8 cellular contexts compared by ENCODE assay signal in the genomic region with DNA sequence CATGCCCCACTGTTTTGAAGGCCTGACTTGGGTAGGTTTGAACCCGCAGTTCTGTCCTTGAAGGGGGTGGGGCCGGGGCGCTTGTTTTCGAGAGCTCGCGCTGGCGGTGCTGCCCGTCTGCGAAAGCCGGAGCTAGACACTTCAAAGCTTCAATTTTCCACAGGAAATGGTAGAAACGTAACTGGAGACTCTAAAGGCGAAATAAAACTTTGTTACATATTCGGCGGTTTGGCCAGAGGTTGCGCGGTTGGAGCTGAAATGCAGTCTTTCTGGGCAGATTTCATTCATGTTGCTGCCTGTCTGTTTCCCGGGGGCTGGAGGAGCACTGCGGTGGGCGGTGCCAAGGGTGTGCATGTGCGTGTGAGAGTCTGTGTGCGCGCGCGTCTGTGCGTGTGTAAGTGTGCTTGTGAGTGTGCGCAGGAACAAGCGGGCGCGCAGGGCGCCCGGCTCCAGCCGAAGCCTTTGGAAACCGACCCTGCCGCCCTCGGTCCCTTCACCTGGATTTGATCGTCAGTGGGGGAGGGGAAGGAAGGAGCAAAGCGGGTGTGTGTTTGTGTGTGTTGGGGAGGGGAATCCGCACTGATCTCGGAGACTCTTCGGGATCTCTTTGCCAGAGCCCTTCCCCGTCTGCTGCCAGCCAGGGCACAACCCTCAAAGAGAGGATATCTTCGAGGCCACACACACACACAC.
DNase-seq lines count a peak whose midpoint lies in the region; ATAC-seq, FAIRE-seq and TF ChIP-seq lines count a peak whose summit lies in the region.

No MANE protein-coding gene starts in this region.

- no peak for DNase-seq in HepG2 (ENCODE audit: low spot score)
- DNase-seq in right lobe of liver = no peak
- DNase-seq in activated CD8-positive, alpha-beta memory T cell treated with anti-CD3 and anti-CD28 coated beads for 1 hour (ENCODE audit: extremely low read depth in 1 of 2, low read depth in 1 of 2) = peak; percentile 47 to 70
- no peak for DNase-seq in endothelial cell of umbilical vein (ENCODE audit: low read depth, low spot score)
- DNase-seq in neural crest cell (ENCODE audit: low read depth, low spot score) = peak; percentile 8
- DNase-seq in thyroid gland = peak; percentile 71 to 75

- TF ChIP-seq RAD21 in HepG2 (CRISPR knock-in tag; IDR thresholded peaks at IDR 0.05) = no peak

- dilution Hi-C loops in endothelial cell of umbilical vein (cut with MboI; ENCODE audit: extremely low pct_ligation_motif_present, low sequenced_read_pairs) = no loop called here

- peaks cover 90% of the 10 kb centered on the region for H3K27me3 Mint-ChIP-seq in neural crest cell (ENCODE audit: low read depth)

- TF ChIP-seq POLR2A in HepG2 (IDR thresholded peaks at IDR 0.05; ENCODE audit: insufficient read depth in 1 of 2, low read depth in 2 of 2, low read length in 2 of 2) (no peak), right lobe of liver (IDR thresholded peaks at IDR 0.05) (no peak), endothelial cell of umbilical vein (IDR thresholded peaks at IDR 0.05; ENCODE audit: low read depth, low read length) (no peak), thyroid gland (IDR thresholded peaks at IDR 0.05) (peak in 1 of 2 donors; percentile 65)

- H3K27me3 ChIP-seq in HepG2 (ENCODE audit: control insufficient read depth in 1 of 2, insufficient read depth in 2 of 2, low read length in 2 of 2) (no peaks in the 10 kb centered on the region; a peak in 1 of 5 replicates), right lobe of liver (no peaks in the 10 kb centered on the region), endothelial cell of umbilical vein (ENCODE audit: control insufficient read depth in 2 of 2, insufficient read depth in 2 of 2, low read length in 2 of 2) (peaks cover 42 to 59% of the 10 kb centered on the region in 2 experiments), thyroid gland (no peaks in the 10 kb centered on the region)

- in situ Hi-C loops in HepG2 (cut with HindIII; ENCODE audit: extremely low pct_ligation_motif_present, low pct_unique_long_range_greater_than_20kb) = no loop called here

- H3K4me3 Mint-ChIP-seq in neural crest cell = peak overlapping the region; percentile 93

- H3K9ac ChIP-seq in HepG2 (ENCODE audit: insufficient read depth, low read depth, low read length) (peak overlapping the region; percentile 57; the same call in 1 of the 2 replicates), endothelial cell of umbilical vein (replicated peaks; ENCODE audit: extremely low read depth, insufficient read depth, low read length) (no peak overlapping the region)

- POLR2A ChIA-PET in HepG2 (lab: Yijun Ruan, JAX) = interaction anchor here (1.1 to 2.4 kb wide), 2 partner anchors 28 to 35 kb away, joined by 4 to 9 read pairs; no protein-coding TSS in a partner anchor
- POLR2A ChIA-PET in endothelial cell of umbilical vein (lab: Charles Lee) = no interaction called here

- H3K9me1 ChIP-seq in endothelial cell of umbilical vein (replicated peaks; ENCODE audit: control insufficient read depth, extremely low read depth, insufficient read depth, low read length) = no peaks in the 10 kb centered on the region

- no peaks in the 10 kb centered on the region for H3K9me3 ChIP-seq in HepG2 (ENCODE audit: low read length)
- H3K9me3 ChIP-seq in right lobe of liver = no peaks in the 10 kb centered on the region
- H3K9me3 ChIP-seq in endothelial cell of umbilical vein (replicated peaks; ENCODE audit: control insufficient read depth, insufficient read depth, low read length) = no peaks in the 10 kb centered on the region
- H3K9me3 ChIP-seq in thyroid gland = no peaks in the 10 kb centered on the region

- no TSS peak for BruUV-seq in HepG2 (replicated peaks; lab: Mats Ljungman, UMichigan)
- BruUV-seq in endothelial cell of umbilical vein (replicated peaks; lab: Mats Ljungman, UMichigan) = no TSS peak

- TF ChIP-seq EP300 in HepG2 (IDR thresholded peaks at IDR 0.05; ENCODE audit: low read depth in 2 of 2, low read length in 2 of 2) (no peak), HepG2 (CRISPR knock-in tag; IDR thresholded peaks at IDR 0.05; ENCODE audit: borderline replicate concordance) (no peak)

- no peaks in the 10 kb centered on the region for H3K9me3 Mint-ChIP-seq in neural crest cell

- H3K4me3 ChIP-seq in HepG2 (replicated peaks in 1 of 3; ENCODE audit: insufficient read depth in 1 of 3, low read depth in 2 of 3, low read length in 3 of 3) (peak overlapping the region; percentile 76 to 89 (median 82)), right lobe of liver (no peak overlapping the region), endothelial cell of umbilical vein (replicated peaks in 1 of 3; ENCODE audit: insufficient read depth in 1 of 3, low read depth in 1 of 3, low read length in 3 of 3) (no peak overlapping the region), thyroid gland (replicated peaks in 1 of 3) (peak overlapping the region; percentile 44 to 76 (median 51))

- peaks cover 18% of the 10 kb centered on the region; the same call in 1 of the 2 replicates for H3K4me1 ChIP-seq in HepG2 (ENCODE audit: insufficient read depth, low read length)
- H3K4me1 ChIP-seq in right lobe of liver = peaks cover 0 to 27% (median 6%) of the 10 kb centered on the region in 4 donors
- H3K4me1 ChIP-seq in endothelial cell of umbilical vein (ENCODE audit: control insufficient read depth, extremely low read depth, insufficient read depth, low read length) = peaks cover 20% of the 10 kb centered on the region
- peaks cover 8 to 18% of the 10 kb centered on the region in 2 donors for H3K4me1 ChIP-seq in thyroid gland

- H3K4me2 ChIP-seq in HepG2 (ENCODE audit: low read depth, low read length) (peak overlapping the region; percentile 94), endothelial cell of umbilical vein (ENCODE audit: insufficient read depth, low read length) (no peak overlapping the region)

- H3K4me1 Mint-ChIP-seq in neural crest cell = peaks cover 23% of the 10 kb centered on the region

- H3K27ac ChIP-seq in HepG2 (ENCODE audit: extremely low read length, insufficient read depth, low read length) (no peak overlapping the region), right lobe of liver (no peak overlapping the region), endothelial cell of umbilical vein (ENCODE audit: insufficient read depth, low read depth, low read length) (no peak overlapping the region), thyroid gland (peak overlapping the region; percentile 16 to 81 (median 66))

- ATAC-seq in HepG2 (no peak), right lobe of liver (no peak), HG03521 (IDR thresholded peaks at IDR 0.05; ENCODE audit: unreplicated experiment) (no peak), GM18909 (IDR thresholded peaks at IDR 0.05; ENCODE audit: poor library complexity, unreplicated experiment) (no peak)

- FAIRE-seq in HepG2 (lab: Jason Lieb, UNC) (no peak), endothelial cell of umbilical vein (lab: Jason Lieb, UNC) (no peak)

- CTCF ChIA-PET in HepG2 (lab: Yijun Ruan, JAX; ENCODE audit: low intra/inter-chr PET ratio, low total read pairs) (no interaction called here), endothelial cell of umbilical vein (lab: Charles Lee) (interaction anchor here (1.2 to 1.8 kb wide), 2 partner anchors 28 to 189 kb away, joined by 4 read pairs; no protein-coding TSS in a partner anchor)

- H3K36me3 ChIP-seq in HepG2 (replicated peaks in 1 of 2; ENCODE audit: control insufficient read depth in 1 of 2, insufficient read depth in 2 of 2, low read length in 2 of 2) = no peaks in the 10 kb centered on the region
- no peaks in the 10 kb centered on the region for H3K36me3 ChIP-seq in right lobe of liver
- no peaks in the 10 kb centered on the region for H3K36me3 ChIP-seq in endothelial cell of umbilical vein (ENCODE audit: control insufficient read depth in 2 of 2, extremely low read depth in 1 of 2, insufficient read depth in 2 of 2, low read length in 2 of 2)
- H3K36me3 ChIP-seq in thyroid gland = no peaks in the 10 kb centered on the region

- 29% methylated on average over 28 of the region's 42 CpGs for WGBS in HepG2 (ENCODE audit: low lambda C conversion rate)
- WGBS in right lobe of liver (ENCODE audit: insufficient coverage, low coverage, low lambda C conversion rate, missing lambda C conversion rate) = 0% methylated on average over 19 of the region's 42 CpGs
- 0 to 1% methylated on average over 35 to 40 of the region's 42 CpGs for WGBS in thyroid gland, 2 donors

- no peak for TF ChIP-seq CTCF in HepG2 (CRISPR knock-in tag; IDR thresholded peaks at IDR 0.05)
- TF ChIP-seq CTCF in right lobe of liver (IDR thresholded peaks at IDR 0.05) = no peak
- TF ChIP-seq CTCF in endothelial cell of umbilical vein (IDR thresholded peaks at IDR 0.05; ENCODE audit: extremely low read depth in 1 of 2, insufficient read depth in 1 of 2, low read depth in 1 of 2, low read length in 2 of 2) = no peak
- TF ChIP-seq CTCF in neural crest cell (conservative IDR thresholded peaks at IDR 0.05) = no peak
- TF ChIP-seq CTCF in thyroid gland (IDR thresholded peaks at IDR 0.05) = no peak

- H3K27ac Mint-ChIP-seq in neural crest cell (ENCODE audit: unreplicated experiment) = no peak overlapping the region

- H4K20me1 ChIP-seq in HepG2 (ENCODE audit: insufficient read depth, low read length) = no peaks in the 10 kb centered on the region
- H4K20me1 ChIP-seq in endothelial cell of umbilical vein (replicated peaks; ENCODE audit: control insufficient read depth, extremely low read depth, insufficient read depth, low read length) = no peaks in the 10 kb centered on the region

- intact Hi-C loops in HepG2 (cut with micrococcal nuclease; ENCODE audit: unreplicated experiment) = no loop called here
- intact Hi-C loops in right lobe of liver (cut with DNase I) = no loop called here
- intact Hi-C loops in endothelial cell of umbilical vein (cut with micrococcal nuclease) = no loop called here
- intact Hi-C loops in thyroid gland (cut with DNase I) = loop anchor here (10.0 kb wide), 1 partner anchor 284 kb away; no protein-coding TSS in a partner anchor

- no peak overlapping the region for H2AFZ ChIP-seq in HepG2 (ENCODE audit: low read length)
- no peak overlapping the region for H2AFZ ChIP-seq in endothelial cell of umbilical vein (ENCODE audit: low read depth, low read length)

- H3K79me2 ChIP-seq in HepG2 (ENCODE audit: insufficient read depth, low read length) = peaks cover 18% of the 10 kb centered on the region
- H3K79me2 ChIP-seq in endothelial cell of umbilical vein (ENCODE audit: control insufficient read depth, insufficient read depth, low read length) = no peaks in the 10 kb centered on the region

- no peaks in the 10 kb centered on the region for H3K36me3 Mint-ChIP-seq in neural crest cell (ENCODE audit: low read depth)

TF ChIP-seq in HepG2, 621 proteins besides CTCF, POLR2A, EP300 and RAD21 (continues in another document):
- TF ChIP-seq RFXAP (CRISPR knock-in tag; IDR thresholded peaks at IDR 0.05; ENCODE audit: borderline replicate concordance) = no peak

TF ChIP-seq in endothelial cell of umbilical vein, 7 proteins besides CTCF, POLR2A, EP300 and RAD21:
- TF ChIP-seq EZH2 (IDR thresholded peaks at IDR 0.05; ENCODE audit: borderline replicate concordance, low read depth, low read length, severe bottlenecking) (peak; percentile 6), JUN (IDR thresholded peaks at IDR 0.05; ENCODE audit: borderline replicate concordance, insufficient read depth, insufficient read length, low read depth) (no peak)
TF ChIP-seq in endothelial cell of umbilical vein: peak in this region for 1.

Comparison
In these comparisons a context has a peak if more than half of its experiments do, and no peak if none do; other contexts are left out.
1. H3K4me3 ChIP-seq: peak in HepG2 (3 of 3) and thyroid gland (3 of 3); none in right lobe of liver (0 of 3) and endothelial cell of umbilical vein (0 of 3).
2. DNase-seq: peak in activated CD8-positive, alpha-beta memory T cell treated with anti-CD3 and anti-CD28 coated beads for 1 hour (2 of 2), neural crest cell (single experiment) and thyroid gland (2 of 2); none in HepG2 (single experiment), right lobe of liver (0 of 3) and endothelial cell of umbilical vein (single experiment).
3. H3K27ac ChIP-seq: peak in thyroid gland (3 of 3); none in HepG2 (single experiment), right lobe of liver (0 of 3) and endothelial cell of umbilical vein (single experiment).